16 cellular contexts compared by ENCODE assay signal in genomic region chr7:106384373-106384772, GRCh38.
"Had no signal": no experiment of that assay in that cellular context is flagged by ENCODE, and none has a peak within 500 bp of the region (broad histone marks: within the 10 kb centered on the region; RNA-seq: fewer than 3 reads in every experiment).

No MANE protein-coding gene starts in this region.

- DNase-seq: activated CD4-positive, alpha-beta T cell treated with anti-CD3 and anti-CD28 coated beads, Interleukin-2, amount 50 U/mL, for 48 hours; activated CD4-positive, CD25-positive, alpha-beta regulatory T cell treated with anti-CD3 and anti-CD28 coated beads, Interleukin-2, amount 50 U/mL, for 72 hours; activated naive CD4-positive, alpha-beta T cell treated with anti-CD3 and anti-CD28 coated beads, Interleukin-2, amount 50 U/mL, for 16 hours; esophagus squamous epithelium; glutamatergic neuron; hypothalamus; kidney; left lung; mammary epithelial cell; ovary; sigmoid colon; spleen; thyroid gland had no signal

- FAIRE-seq: endometrium, kidney had no signal

- ATAC-seq: left lung; stimulated activated memory B cell treated with anti-CD40 and anti-IgM and Interleukin-4, amounts not matched to agents 10 μg/mL and 1 μg/mL and 100 μg/mL, for 72 hours had no signal

- H3K27me3 ChIP-seq: cardiac muscle cell, esophagus squamous epithelium, left lung, ovary, sigmoid colon, spleen, thyroid gland had no signal

- H3K27ac ChIP-seq: cardiac muscle cell, ovary, sigmoid colon, thyroid gland had no signal

- H3K4me3 ChIP-seq: cardiac muscle cell, esophagus squamous epithelium, left lung, ovary, sigmoid colon, spleen, thyroid gland had no signal

- H3K36me3 ChIP-seq: cardiac muscle cell, esophagus squamous epithelium, left lung, ovary, sigmoid colon, spleen, thyroid gland had no signal

- H3K9me3 ChIP-seq: esophagus squamous epithelium, left lung, ovary, sigmoid colon, spleen, thyroid gland had no signal

- H3K4me1 ChIP-seq: left lung, sigmoid colon, spleen, thyroid gland had no signal
